11 cellular contexts compared by ENCODE assay signal in the genomic region with DNA sequence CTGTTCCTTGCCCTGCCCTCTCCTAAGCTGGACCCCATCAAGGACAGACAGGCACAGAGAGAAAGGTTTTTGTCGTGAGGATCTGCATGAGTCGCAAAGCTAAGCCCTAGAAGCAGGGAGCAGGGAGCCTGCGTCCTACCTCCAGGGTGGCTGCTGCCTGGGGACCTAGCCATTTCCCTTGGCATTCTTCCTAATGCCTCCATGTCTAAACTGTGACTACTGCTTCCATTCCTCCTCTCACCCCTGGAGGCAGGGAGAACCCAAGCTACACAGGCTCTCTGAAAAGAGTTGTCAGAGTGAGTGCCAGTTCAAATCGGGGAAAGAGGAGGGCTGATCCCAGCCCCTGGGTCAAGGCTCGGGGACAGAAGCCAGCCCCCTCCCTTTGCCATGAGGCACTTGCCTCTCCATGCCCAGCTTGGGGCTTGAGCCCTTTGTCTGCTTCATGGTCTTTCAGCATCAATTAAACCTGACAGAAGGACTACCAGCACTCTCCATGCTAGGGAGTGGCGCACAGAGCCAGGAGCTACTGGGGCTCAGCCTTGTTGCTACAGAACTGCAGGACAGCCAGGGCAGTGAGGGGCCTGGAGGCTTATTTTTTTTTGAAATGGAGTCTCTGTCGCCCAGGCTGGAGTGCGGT. TPM values are rescaled to one million over a fixed set of nuclear protein-coding genes. Genes with fewer than 3 reads are reported as not detected.
DNase-seq lines count a peak whose midpoint lies in the region; ATAC-seq and TF ChIP-seq lines count a peak whose summit lies in the region.
"Had no signal": no experiment of that assay in that cellular context is flagged by ENCODE, and none has a peak within 500 bp of the region (broad histone marks: within the 10 kb centered on the region; RNA-seq: fewer than 3 reads in every experiment).

No MANE protein-coding gene starts in this region.

- POLR2A ChIA-PET in T-cell (lab: Charles Lee), result no interaction called here

- peak overlapping the region; percentile 30 for H3K4me3 Mint-ChIP-seq in activated naive CD4-positive, alpha-beta T cell treated with anti-CD3 and anti-CD28 coated beads, Interleukin-2, amount 50 U/mL, for 24 hours
- H3K4me3 Mint-ChIP-seq in T-cell, result peak overlapping the region in 2 of 3 donors; percentile 12 to 21

- H3K27ac ChIP-seq in esophagus muscularis mucosa (replicated peaks in 1 of 4) (peak overlapping the region in 3 of 4 donors; percentile 31 to 84 (median 66)), thoracic aorta (peak overlapping the region; percentile 78 to 88)

- DNase-seq in activated naive CD4-positive, alpha-beta T cell treated with anti-CD3 and anti-CD28 coated beads, Interleukin-2, amount 50 U/mL, for 72 hours (ENCODE audit: low spot score in 2 of 2), result no peak
- DNase-seq in T-cell (no peak), esophagus muscularis mucosa (ENCODE audit: extremely low spot score) (no peak), thoracic aorta (ENCODE audit: low spot score) (no peak), SHP77 treated with DMSO at 0.1 percent for 48 hours (lab: John Stamatoyannopoulos, UW) (no peak), OCI-M2 (lab: John Stamatoyannopoulos, UW; ENCODE audit: unreplicated experiment) (no peak), NCI-H2196 treated with DMSO at 0.1 percent for 48 hours (lab: John Stamatoyannopoulos, UW; ENCODE audit: unreplicated experiment) (no peak)
- DNase-seq: activated CD4-positive, alpha-beta T cell treated with anti-CD3 and anti-CD28 coated beads, Interleukin-2, amount 10 ng/mL, durations not matched to agents 7 days and 5 days; NCI-H1930; upper lobe of right lung had no signal

- no peak overlapping the region for H3K27ac Mint-ChIP-seq in activated naive CD4-positive, alpha-beta T cell treated with anti-CD3 and anti-CD28 coated beads, Interleukin-2, amount 50 U/mL, for 24 hours
- H3K27ac Mint-ChIP-seq in activated naive CD4-positive, alpha-beta T cell treated with anti-CD3 and anti-CD28 coated beads, Interleukin-2, amount 50 U/mL, for 72 hours, result peak overlapping the region in 1 of 2 donors; percentile 55
- peak overlapping the region; percentile 93 for H3K27ac Mint-ChIP-seq in T-cell

- no peaks in the 10 kb centered on the region for H3K36me3 Mint-ChIP-seq in activated naive CD4-positive, alpha-beta T cell treated with anti-CD3 and anti-CD28 coated beads, Interleukin-2, amount 50 U/mL, for 24 hours
- no peaks in the 10 kb centered on the region for H3K36me3 Mint-ChIP-seq in activated naive CD4-positive, alpha-beta T cell treated with anti-CD3 and anti-CD28 coated beads, Interleukin-2, amount 50 U/mL, for 72 hours
- H3K36me3 Mint-ChIP-seq in T-cell, result peaks cover 6% of the 10 kb centered on the region

- WGBS in esophagus muscularis mucosa, result 69% methylated on average over 8 of the region's 8 CpGs

- no peak overlapping the region for H3K4me3 ChIP-seq in esophagus muscularis mucosa
- no peak overlapping the region for H3K4me3 ChIP-seq in thoracic aorta

- no peaks in the 10 kb centered on the region for H3K9me3 ChIP-seq in esophagus muscularis mucosa
- no peaks in the 10 kb centered on the region for H3K9me3 ChIP-seq in thoracic aorta
- H3K9me3 ChIP-seq: upper lobe of right lung had no signal

- no peak for TF ChIP-seq POLR2A in esophagus muscularis mucosa (IDR thresholded peaks at IDR 0.05; ENCODE audit: low read depth)

- H3K9me3 Mint-ChIP-seq in activated naive CD4-positive, alpha-beta T cell treated with anti-CD3 and anti-CD28 coated beads, Interleukin-2, amount 50 U/mL, for 24 hours, result no peaks in the 10 kb centered on the region
- no peaks in the 10 kb centered on the region for H3K9me3 Mint-ChIP-seq in activated naive CD4-positive, alpha-beta T cell treated with anti-CD3 and anti-CD28 coated beads, Interleukin-2, amount 50 U/mL, for 72 hours
- no peaks in the 10 kb centered on the region for H3K9me3 Mint-ChIP-seq in T-cell
- H3K9me3 Mint-ChIP-seq: activated CD4-positive, alpha-beta T cell treated with anti-CD3 and anti-CD28 coated beads, Interleukin-2, amount 10 ng/mL, durations not matched to agents 7 days and 5 days had no signal

- TF ChIP-seq CTCF in esophagus muscularis mucosa (IDR thresholded peaks at IDR 0.05) (no peak), thoracic aorta (IDR thresholded peaks at IDR 0.05) (no peak)

- intact Hi-C loops in esophagus muscularis mucosa (cut with DNase I), result no loop called here

- no peak for TF ChIP-seq EP300 in esophagus muscularis mucosa (IDR thresholded peaks at IDR 0.05)

- H3K36me3 ChIP-seq in esophagus muscularis mucosa (peaks cover 6 to 42% (median 37%) of the 10 kb centered on the region in 4 donors), thoracic aorta (peaks cover 6% of the 10 kb centered on the region)

- peaks cover 16 to 65% (median 60%) of the 10 kb centered on the region in 4 donors for H3K4me1 ChIP-seq in esophagus muscularis mucosa
- peaks cover 19 to 39% of the 10 kb centered on the region in 2 donors for H3K4me1 ChIP-seq in thoracic aorta (ENCODE audit: control insufficient read depth in 1 of 2, low read depth in 2 of 2)

- CTCF ChIA-PET in T-cell (lab: Charles Lee), result interaction anchor here (0.5 to 1.3 kb wide), 3 partner anchors 20 to 177 kb away, joined by 3 to 5 read pairs (median 3); no protein-coding TSS in a partner anchor

- H3K4me1 Mint-ChIP-seq in activated naive CD4-positive, alpha-beta T cell treated with anti-CD3 and anti-CD28 coated beads, Interleukin-2, amount 50 U/mL, for 24 hours, result peaks cover 61% of the 10 kb centered on the region
- peaks cover 45 to 55% (median 52%) of the 10 kb centered on the region in 3 donors for H3K4me1 Mint-ChIP-seq in T-cell

- no peaks in the 10 kb centered on the region for H3K27me3 Mint-ChIP-seq in activated naive CD4-positive, alpha-beta T cell treated with anti-CD3 and anti-CD28 coated beads, Interleukin-2, amount 50 U/mL, for 24 hours
- no peaks in the 10 kb centered on the region for H3K27me3 Mint-ChIP-seq in T-cell
- H3K27me3 Mint-ChIP-seq: activated CD4-positive, alpha-beta T cell treated with anti-CD3 and anti-CD28 coated beads, Interleukin-2, amount 10 ng/mL, durations not matched to agents 7 days and 5 days had no signal

- no peak for ATAC-seq in activated naive CD4-positive, alpha-beta T cell treated with anti-CD3 and anti-CD28 coated beads, Interleukin-2, amount 50 U/mL, for 72 hours
- ATAC-seq in T-cell (replicated peaks in 1 of 4), result no peak
- ATAC-seq in thoracic aorta (ENCODE audit: insufficient number of reproducible peaks, low FRiP score, low read depth), result no peak

- H3K27me3 ChIP-seq in esophagus muscularis mucosa, result no peaks in the 10 kb centered on the region
- H3K27me3 ChIP-seq in thoracic aorta (replicated peaks; ENCODE audit: insufficient read depth), result no peaks in the 10 kb centered on the region
- H3K27me3 ChIP-seq: upper lobe of right lung had no signal

RNA-seq across cellular contexts. Expression of gene GCHFR, which starts 2.4 kb away (rescaled TPM):
- total RNA-seq in activated naive CD4-positive, alpha-beta T cell treated with anti-CD3 and anti-CD28 coated beads, Interleukin-2, amount 50 U/mL, for 72 hours, result 10 to 100 TPM; 15.9 to 72.6 TPM
- total RNA-seq in T-cell (10 to 100 TPM; 13.7 to 29.9 (median 28.4) TPM), esophagus muscularis mucosa (10 to 100 TPM in 3 of 4 donors, 1 to 10 TPM in 1; 6.6 to 13.9 (median 11.8) TPM), thoracic aorta (10 to 100 TPM; 14.1 to 17.2 TPM)

RNA-seq across cellular contexts. Expression of gene C15orf62, which starts 3.5 kb away (rescaled TPM):
- 1 to 10 TPM in 1 of 2 donors, under 1 TPM in 1; 0.52 to 2.0 TPM for total RNA-seq in activated naive CD4-positive, alpha-beta T cell treated with anti-CD3 and anti-CD28 coated beads, Interleukin-2, amount 50 U/mL, for 72 hours
- 1 to 10 TPM in 4 of 5 donors, under 1 TPM in 1; 0.60 to 3.2 (median 2.4) TPM for total RNA-seq in T-cell
- 1 to 10 TPM in 1 of 4 donors, under 1 TPM in 2, not detected in 1; under 0.01 to 1.1 (median 0.57) TPM for total RNA-seq in esophagus muscularis mucosa
- under 1 TPM in 1 of 2 donors, not detected in 1; 0.54 TPM for total RNA-seq in thoracic aorta

RNA-seq across cellular contexts. Expression of gene RMDN3, which starts 11.3 kb away (rescaled TPM):
- total RNA-seq in activated naive CD4-positive, alpha-beta T cell treated with anti-CD3 and anti-CD28 coated beads, Interleukin-2, amount 50 U/mL, for 72 hours, result 10 to 100 TPM; 18.5 to 23.1 TPM
- total RNA-seq in T-cell (10 to 100 TPM; 23.9 to 32.3 (median 26.9) TPM), esophagus muscularis mucosa (10 to 100 TPM; 29.5 to 34.9 (median 31.5) TPM), thoracic aorta (10 to 100 TPM; 17.2 to 34.5 TPM)

RNA-seq across cellular contexts. Expression of gene ZFYVE19, which starts 40.6 kb away (rescaled TPM):
- total RNA-seq in activated naive CD4-positive, alpha-beta T cell treated with anti-CD3 and anti-CD28 coated beads, Interleukin-2, amount 50 U/mL, for 72 hours, result 10 to 100 TPM; 24.6 to 26.6 TPM
- total RNA-seq in T-cell (10 to 100 TPM; 20.0 to 38.9 (median 30.8) TPM), esophagus muscularis mucosa (10 to 100 TPM; 14.4 to 36.8 (median 18.8) TPM), thoracic aorta (10 to 100 TPM; 10.9 to 17.3 TPM)

RNA-seq across cellular contexts. Expression of gene DNAJC17, which starts 41.0 kb away (rescaled TPM):
- 10 to 100 TPM; 20.2 to 36.1 TPM for total RNA-seq in activated naive CD4-positive, alpha-beta T cell treated with anti-CD3 and anti-CD28 coated beads, Interleukin-2, amount 50 U/mL, for 72 hours
- total RNA-seq in T-cell, result 10 to 100 TPM; 33.1 to 47.5 (median 45.1) TPM
- total RNA-seq in esophagus muscularis mucosa, result 10 to 100 TPM in 3 of 4 donors, 1 to 10 TPM in 1; 10.0 to 23.8 (median 13.9) TPM
- total RNA-seq in thoracic aorta, result 10 to 100 TPM in 1 of 2 donors, 1 to 10 TPM in 1; 6.1 to 20.4 TPM
